Comparison of ENCODE assay signal across 8 cellular contexts in genomic region chr1:153568367-153569099, GRCh38. TPM values are rescaled to one million over a fixed set of nuclear protein-coding genes. Genes with fewer than 3 reads are reported as not detected.
A peak's percentile ranks its signal among the peaks of the same experiment; 100 is the strongest.
DNase-seq lines count a peak whose midpoint lies in the region; ATAC-seq, FAIRE-seq and TF ChIP-seq lines count a peak whose summit lies in the region.

No MANE protein-coding gene starts in this region.

- H3K79me2 ChIP-seq in smooth muscle cell (ENCODE audit: low read depth), result no peaks in the 10 kb centered on the region

- peaks cover 2% of the 10 kb centered on the region for H3K36me3 ChIP-seq in bronchial epithelial cell (ENCODE audit: control insufficient read depth, insufficient read depth, low read length)
- H3K36me3 ChIP-seq in smooth muscle cell (ENCODE audit: low read depth), result no peaks in the 10 kb centered on the region

- FAIRE-seq in bronchial epithelial cell (lab: Jason Lieb, UNC), result no peak

- peak; percentile 86 for DNase-seq in SIG-M5 treated with dmso at 0.1 percent for 504 hours (lab: John Stamatoyannopoulos, UW; ENCODE audit: unreplicated experiment)
- DNase-seq in SIG-M5 (lab: John Stamatoyannopoulos, UW), result no peak
- peak; percentile 95 for DNase-seq in NCI-H2196 (lab: John Stamatoyannopoulos, UW; ENCODE audit: unreplicated experiment)
- peak; percentile 97 for DNase-seq in bronchial epithelial cell (ENCODE audit: low read depth)
- DNase-seq in inferior parietal cortex (ENCODE audit: extremely low spot score), result peak; percentile 88
- DNase-seq in smooth muscle cell (lab: John Stamatoyannopoulos, UW; ENCODE audit: unreplicated experiment), result peak; percentile 76

- H3K27ac ChIP-seq in smooth muscle cell (ENCODE audit: low read depth), result peak overlapping the region; percentile 100

- peak overlapping the region; percentile 64 for H2AFZ ChIP-seq in smooth muscle cell (ENCODE audit: low read depth)

- peaks cover 30% of the 10 kb centered on the region for H3K4me1 ChIP-seq in smooth muscle cell (ENCODE audit: low read depth)

- no peaks in the 10 kb centered on the region for H3K9me3 ChIP-seq in smooth muscle cell (replicated peaks; ENCODE audit: low read depth)

- H4K20me1 ChIP-seq in smooth muscle cell (ENCODE audit: low read depth), result no peaks in the 10 kb centered on the region

- 9% methylated on average over 25 of the region's 25 CpGs for WGBS in smooth muscle cell (ENCODE audit: low lambda C conversion rate)

- no peak for ATAC-seq in GM18868 (IDR thresholded peaks at IDR 0.05; ENCODE audit: unreplicated experiment)

- no peaks in the 10 kb centered on the region for H3K27me3 ChIP-seq in bronchial epithelial cell (ENCODE audit: control insufficient read depth, insufficient read depth, low read length)
- no peaks in the 10 kb centered on the region for H3K27me3 ChIP-seq in smooth muscle cell (ENCODE audit: low read depth)

- H3K4me2 ChIP-seq in smooth muscle cell, result peak overlapping the region; percentile 75

- peak overlapping the region; percentile 98 for H3K9ac ChIP-seq in smooth muscle cell (ENCODE audit: low read depth)

- peaks cover 8% of the 10 kb centered on the region for H3F3A ChIP-seq in smooth muscle cell (ENCODE audit: low read depth)

- H3K4me3 ChIP-seq in WI38 (ENCODE audit: low read depth, low read length) (no peak overlapping the region), bronchial epithelial cell (ENCODE audit: low read depth, low read length) (peak overlapping the region; percentile 14), smooth muscle cell (no peak overlapping the region)

- peak; percentile 99 for TF ChIP-seq CTCF in WI38 (IDR thresholded peaks at IDR 0.05; ENCODE audit: low read depth, low read length)
- peak; percentile 99 for TF ChIP-seq CTCF in bronchial epithelial cell (IDR thresholded peaks at IDR 0.05; ENCODE audit: insufficient read depth, low read length, severe bottlenecking)
- peak; percentile 100 for TF ChIP-seq CTCF in smooth muscle cell (IDR thresholded peaks at IDR 0.05; ENCODE audit: borderline replicate concordance, insufficient read depth, poor library complexity, severe bottlenecking)

RNA-seq across cellular contexts. Expression of gene S100A2, which starts 2.9 kb away (rescaled TPM):
- total RNA-seq in bronchial epithelial cell (804 and 1,251 TPM in 2 replicates), smooth muscle cell (2.3 and 7.3 TPM in 2 replicates)
- polyA plus RNA-seq in smooth muscle cell, result 16.6 and 20.4 TPM in 2 replicates

RNA-seq across cellular contexts. Expression of gene S100A3, which starts 19.5 kb away (rescaled TPM):
- total RNA-seq in bronchial epithelial cell (2.3 and 26.6 TPM in 2 replicates), smooth muscle cell (11.2 and 13.9 TPM in 2 replicates)
- polyA plus RNA-seq in smooth muscle cell, result 18.0 and 19.8 TPM in 2 replicates

RNA-seq across cellular contexts. Expression of gene S100A4, which starts 22.9 kb away (rescaled TPM):
- total RNA-seq in bronchial epithelial cell (10.8 and 16.8 TPM in 2 replicates), smooth muscle cell (1,139 and 1,222 TPM in 2 replicates)
- 1,491 and 1,802 TPM in 2 replicates for polyA plus RNA-seq in smooth muscle cell

RNA-seq across cellular contexts. Expression of gene S100A5, which starts 27.8 kb away (rescaled TPM):
- not detected in 2 replicates for total RNA-seq in bronchial epithelial cell
- total RNA-seq in smooth muscle cell, result 1.6 and 5.7 TPM in 2 replicates
- polyA plus RNA-seq in smooth muscle cell, result 4.8 and 6.2 TPM in 2 replicates

RNA-seq across cellular contexts. Expression of gene S100A6, which starts 32.7 kb away (rescaled TPM):
- 2,948 and 3,820 TPM in 2 replicates for total RNA-seq in bronchial epithelial cell
- total RNA-seq in smooth muscle cell, result 410 and 499 TPM in 2 replicates
- 1,358 and 1,471 TPM in 2 replicates for polyA plus RNA-seq in smooth muscle cell

Comparison
In these comparisons a context has a peak if more than half of its experiments do, and no peak if none do; other contexts are left out.
1. RNA of gene S100A2, which starts 2.9 kb away (total RNA-seq): 804 to 1,251 TPM in bronchial epithelial cell; 2.3 to 7.3 TPM in smooth muscle cell; every median in the first group is over 10 times any median in the second.
2. RNA of gene S100A4, which starts 22.9 kb away (total RNA-seq): 1,139 to 1,222 TPM in smooth muscle cell; 10.8 to 16.8 TPM in bronchial epithelial cell; every median in the first group is over 10 times any median in the second.
3. Peak in every context shown above with its lines, with median percentiles within 50 percentile points of each other: CTCF ChIP-seq.